In the genomic region with DNA sequence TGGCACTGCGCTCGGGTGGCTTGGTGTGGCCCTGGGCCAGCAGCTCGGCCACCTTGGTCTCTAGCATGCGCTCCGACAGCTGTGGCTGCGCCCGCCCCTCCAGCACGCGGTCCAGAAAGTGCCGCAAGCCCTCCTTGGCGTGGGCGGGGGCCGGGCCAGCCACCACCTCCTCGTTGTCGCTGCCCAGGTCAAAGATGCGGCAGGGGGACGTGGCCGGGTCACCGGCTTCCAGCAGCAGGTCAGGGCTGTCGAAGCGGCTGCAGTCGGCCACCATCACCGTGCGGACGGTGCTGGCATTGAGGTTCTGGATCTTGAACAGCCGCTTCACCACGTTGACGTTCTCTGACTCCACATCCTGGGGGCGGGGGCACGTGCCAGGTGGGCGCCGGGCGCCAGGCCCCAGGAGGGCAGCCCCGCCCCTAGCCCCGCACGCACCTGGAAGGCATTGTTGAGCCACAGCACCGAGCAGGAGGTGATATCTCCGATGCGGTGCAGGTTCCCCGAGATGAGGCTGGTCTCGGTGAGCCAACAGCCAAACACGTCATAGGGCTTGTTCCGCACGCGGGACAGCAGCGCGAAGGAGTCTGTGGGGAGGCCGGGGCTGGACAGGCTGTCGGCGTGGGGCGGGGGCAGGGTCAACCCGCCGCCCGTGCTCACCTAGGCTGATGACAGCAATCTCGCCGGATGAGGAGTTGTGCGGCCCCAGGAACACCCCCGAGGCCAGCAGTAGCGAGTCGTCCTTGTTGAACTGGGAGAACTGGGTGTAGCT, we compare ENCODE assay signal across 11 cellular contexts. TPM values are rescaled to one million over a fixed set of nuclear protein-coding genes. Genes with fewer than 3 reads are reported as not detected.
DNase-seq lines count a peak whose midpoint lies in the region; ATAC-seq and TF ChIP-seq lines count a peak whose summit lies in the region.
"Had no signal": no experiment of that assay in that cellular context is flagged by ENCODE, and none has a peak within 500 bp of the region (broad histone marks: within the 10 kb centered on the region; RNA-seq: fewer than 3 reads in every experiment).

No MANE protein-coding gene starts in this region.

- no TSS peak for BruUV-seq in MCF 10A (replicated peaks; lab: Mats Ljungman, UMichigan)

- H3K4me3 Mint-ChIP-seq in MCF 10A (ENCODE audit: unreplicated experiment): peak overlapping the region; percentile 70
- peak overlapping the region; percentile 58 for H3K4me3 Mint-ChIP-seq in activated T-helper 17 cell treated with anti-CD3 and anti-CD28 coated beads, Interleukin-2, amount 50 U/mL, for 72 hours

- H3K9me3 Mint-ChIP-seq in MCF 10A (ENCODE audit: unreplicated experiment): no peaks in the 10 kb centered on the region
- no peaks in the 10 kb centered on the region for H3K9me3 Mint-ChIP-seq in activated T-helper 17 cell treated with anti-CD3 and anti-CD28 coated beads, Interleukin-2, amount 50 U/mL, for 72 hours

- ATAC-seq in activated T-helper 17 cell treated with anti-CD3 and anti-CD28 coated beads, Interleukin-2, amount 50 U/mL, for 72 hours (replicated peaks): no peak
- ATAC-seq in right lobe of liver: no peak
- no peak for ATAC-seq in upper lobe of right lung

- H3K27me3 ChIP-seq in breast epithelium (no peaks in the 10 kb centered on the region), right lobe of liver (no peaks in the 10 kb centered on the region), upper lobe of right lung (no peaks in the 10 kb centered on the region)
- H3K27me3 ChIP-seq: neutrophil had no signal

- intact Hi-C loops in MCF 10A (cut with micrococcal nuclease): loop anchor here (10.0 kb wide), 1 partner anchor 97 kb away; the partner anchor contains the start of genes AJM1 and PHPT1
- intact Hi-C loops in breast epithelium (cut with DNase I; ENCODE audit: low total_unique reads): loop anchor here (2.0 kb wide), 1 partner anchor 57 kb away; no protein-coding TSS in a partner anchor
- intact Hi-C loops in right lobe of liver (cut with DNase I): loop anchor here in 1 of 2 donors (10.0 kb wide), 2 partner anchors 57 to 93 kb away; partner anchors contain the start of genes FUT7 and TRAF2
- intact Hi-C loops in upper lobe of right lung (cut with DNase I): loop anchor here (10.0 kb wide), 1 partner anchor 93 kb away; the partner anchor contains the start of gene FUT7

- H3K9me3 ChIP-seq in breast epithelium: no peaks in the 10 kb centered on the region
- no peaks in the 10 kb centered on the region for H3K9me3 ChIP-seq in right lobe of liver
- no peaks in the 10 kb centered on the region for H3K9me3 ChIP-seq in upper lobe of right lung
- H3K9me3 ChIP-seq: neutrophil had no signal

- WGBS in right lobe of liver (ENCODE audit: insufficient coverage, low coverage, low lambda C conversion rate, missing lambda C conversion rate): no CpG with 5 or more reads among the region's 60 CpGs

- in situ Hi-C loops in G401 (cut with HindIII; ENCODE audit: low sequenced_read_pairs): loop anchor here (25.0 kb wide), 2 partner anchors 95 to 220 kb away; partner anchors contain the start of genes ABCA2, FUT7, LRRC26 and NPDC1

- H3K4me3 ChIP-seq in breast epithelium: peak overlapping the region in 1 of 3 donors; percentile 91
- no peak overlapping the region for H3K4me3 ChIP-seq in right lobe of liver
- no peak overlapping the region for H3K4me3 ChIP-seq in upper lobe of right lung

- H3K36me3 Mint-ChIP-seq in MCF 10A (ENCODE audit: insufficient read depth, unreplicated experiment): peaks cover 41% of the 10 kb centered on the region
- H3K36me3 Mint-ChIP-seq in activated T-helper 17 cell treated with anti-CD3 and anti-CD28 coated beads, Interleukin-2, amount 50 U/mL, for 72 hours (ENCODE audit: low read depth): peaks cover 38% of the 10 kb centered on the region

- H3K36me3 ChIP-seq in breast epithelium (peaks cover 11% of the 10 kb centered on the region), right lobe of liver (peaks cover 6 to 24% (median 22%) of the 10 kb centered on the region in 4 donors), upper lobe of right lung (peaks cover 38% of the 10 kb centered on the region)

- H3K27ac ChIP-seq in breast epithelium (no peak overlapping the region), right lobe of liver (peak overlapping the region in 2 of 3 donors; percentile 88 to 98), upper lobe of right lung (no peak overlapping the region)
- H3K27ac ChIP-seq: neutrophil had no signal

- DNase-seq in MCF 10A (ENCODE audit: unreplicated experiment): no peak
- no peak for DNase-seq in breast epithelium (ENCODE audit: low spot score in 2 of 2)
- peak in 2 of 3 donors; percentile 55 to 66 for DNase-seq in right lobe of liver
- DNase-seq in upper lobe of right lung: peak; percentile 65
- DNase-seq in G401 (ENCODE audit: low spot score): no peak
- DNase-seq in COR-L47 (lab: John Stamatoyannopoulos, UW): no peak
- DNase-seq in NCI-H1694 treated with DMSO at 0.1 percent for 48 hours (lab: John Stamatoyannopoulos, UW): no peak
- DNase-seq: NCI-H774 had no signal

- no peak overlapping the region for H3K27ac Mint-ChIP-seq in MCF 10A (ENCODE audit: low read depth, unreplicated experiment)
- H3K27ac Mint-ChIP-seq in activated T-helper 17 cell treated with anti-CD3 and anti-CD28 coated beads, Interleukin-2, amount 50 U/mL, for 72 hours: no peak overlapping the region

- no peak for TF ChIP-seq CTCF in MCF 10A (IDR thresholded peaks at IDR 0.05; ENCODE audit: unreplicated experiment)
- no peak for TF ChIP-seq CTCF in breast epithelium (IDR thresholded peaks at IDR 0.05)
- TF ChIP-seq CTCF in right lobe of liver (IDR thresholded peaks at IDR 0.05): no peak
- TF ChIP-seq CTCF in upper lobe of right lung (IDR thresholded peaks at IDR 0.05): no peak

- CTCF ChIA-PET in MCF 10A (lab: Yijun Ruan, JAX): no interaction called here

- H3K4me1 ChIP-seq in breast epithelium: peaks cover 8 to 10% of the 10 kb centered on the region in 2 donors
- peaks cover 0 to 50% (median 22%) of the 10 kb centered on the region in 4 donors for H3K4me1 ChIP-seq in right lobe of liver
- peaks cover 13% of the 10 kb centered on the region for H3K4me1 ChIP-seq in upper lobe of right lung

- H3K27me3 Mint-ChIP-seq in MCF 10A (ENCODE audit: insufficient read depth, unreplicated experiment): no peaks in the 10 kb centered on the region
- H3K27me3 Mint-ChIP-seq in activated T-helper 17 cell treated with anti-CD3 and anti-CD28 coated beads, Interleukin-2, amount 50 U/mL, for 72 hours: no peaks in the 10 kb centered on the region

- POLR2A ChIA-PET in MCF 10A (lab: Yijun Ruan, JAX): interaction anchor here (0.6 kb wide), 1 partner anchor 30 kb away, joined by 3 read pairs; no protein-coding TSS in a partner anchor

- H3K4me1 Mint-ChIP-seq in MCF 10A (ENCODE audit: insufficient read depth, unreplicated experiment): peaks cover 6% of the 10 kb centered on the region
- peaks cover 6% of the 10 kb centered on the region for H3K4me1 Mint-ChIP-seq in activated T-helper 17 cell treated with anti-CD3 and anti-CD28 coated beads, Interleukin-2, amount 50 U/mL, for 72 hours

- TF ChIP-seq POLR2A in breast epithelium (IDR thresholded peaks at IDR 0.05) (no peak), right lobe of liver (IDR thresholded peaks at IDR 0.05) (no peak)

RNA-seq across cellular contexts. Expression of gene FBXW5, which starts 2.2 kb away (rescaled TPM):
- total RNA-seq in MCF 10A (2022): 88.8 and 100 TPM in 2 replicates
- 100 to 1,000 TPM; 103 to 183 (median 126) TPM for total RNA-seq in breast epithelium
- total RNA-seq in activated T-helper 17 cell treated with anti-CD3 and anti-CD28 coated beads, Interleukin-2, amount 50 U/mL, for 72 hours: 10 to 100 TPM; 91.0 to 99.2 TPM
- total RNA-seq in right lobe of liver: 100 to 1,000 TPM in 3 of 6 experiments, 10 to 100 TPM in 3; 84.0 to 290 (median 97.4) TPM
- total RNA-seq in upper lobe of right lung: 91.2 TPM
- 118 and 124 TPM in 2 replicates for total RNA-seq in G401 (2014; rRNA removed; shearing (Covaris generic))

RNA-seq across cellular contexts. Expression of gene C8G, which starts 2.7 kb away (rescaled TPM):
- total RNA-seq in MCF 10A (2022) (1.0 and 1.1 TPM in 2 replicates), breast epithelium (not detected), right lobe of liver (100 to 1,000 TPM; 248 to 755 (median 453) TPM), upper lobe of right lung (1.1 TPM)
- 1 to 10 TPM in 1 of 2 donors, not detected in 1; 3.1 TPM for total RNA-seq in activated T-helper 17 cell treated with anti-CD3 and anti-CD28 coated beads, Interleukin-2, amount 50 U/mL, for 72 hours
- total RNA-seq in G401 (2014; rRNA removed; shearing (Covaris generic)): 0.92 TPM in 1 of 2 replicates, not detected in the other

RNA-seq across cellular contexts. Expression of gene LCN12, which starts 9.8 kb away (rescaled TPM):
- total RNA-seq in MCF 10A (2022) (0.86 and 1.2 TPM in 2 replicates), breast epithelium (1 to 10 TPM in 2 of 3 donors, not detected in 1; 1.8 to 5.6 TPM), right lobe of liver (10 to 100 TPM in 5 of 6 experiments, 1 to 10 TPM in 1; 2.7 to 36.4 (median 20.3) TPM), upper lobe of right lung (2.6 TPM)
- 1 to 10 TPM in 1 of 2 donors, under 1 TPM in 1; 0.54 to 2.4 TPM for total RNA-seq in activated T-helper 17 cell treated with anti-CD3 and anti-CD28 coated beads, Interleukin-2, amount 50 U/mL, for 72 hours
- total RNA-seq in G401 (2014; rRNA removed; shearing (Covaris generic)): not detected in 2 replicates

RNA-seq across cellular contexts. Expression of gene PTGDS, which starts 35.0 kb away (rescaled TPM):
- total RNA-seq in MCF 10A (2022): 1.1 and 1.8 TPM in 2 replicates
- total RNA-seq in breast epithelium: 10 to 100 TPM; 46.7 to 72.6 (median 48.2) TPM
- 1 to 10 TPM in 1 of 2 donors, not detected in 1; 1.3 TPM for total RNA-seq in activated T-helper 17 cell treated with anti-CD3 and anti-CD28 coated beads, Interleukin-2, amount 50 U/mL, for 72 hours
- 10 to 100 TPM in 2 of 6 experiments, 1 to 10 TPM in 4; 4.3 to 21.9 (median 6.0) TPM for total RNA-seq in right lobe of liver
- 477 TPM for total RNA-seq in upper lobe of right lung
- 4.7 TPM in 1 of 2 replicates, not detected in the other for total RNA-seq in G401 (2014; rRNA removed; shearing (Covaris generic))

RNA-seq across cellular contexts. Expression of gene LCNL1, which starts 40.5 kb away (rescaled TPM):
- not detected in 2 replicates for total RNA-seq in MCF 10A (2022)
- under 1 TPM in 2 of 3 donors, not detected in 1; 0.16 to 0.29 TPM for total RNA-seq in breast epithelium
- under 1 TPM in 1 of 2 donors, not detected in 1; 0.11 TPM for total RNA-seq in activated T-helper 17 cell treated with anti-CD3 and anti-CD28 coated beads, Interleukin-2, amount 50 U/mL, for 72 hours
- not detected for total RNA-seq in right lobe of liver
- 5.1 TPM for total RNA-seq in upper lobe of right lung
- total RNA-seq in G401 (2014; rRNA removed; shearing (Covaris generic)): not detected in 2 replicates
- total RNA-seq: T-helper 1 cell treated with Interleukin-12 subunit alpha and Interleukin-12 subunit beta and Interleukin-4 antibody, amounts not matched to agents 30 ng/mL and 1 ng/mL, for 36 hours had no signal

Comparison
In these comparisons a context has a peak if more than half of its experiments do, and no peak if none do; other contexts are left out.
1. DNase-seq: peak in right lobe of liver (2 of 3) and upper lobe of right lung (single experiment); none in MCF 10A (single experiment), breast epithelium (0 of 2), G401 (single experiment), COR-L47 (single experiment) and NCI-H1694 treated with DMSO at 0.1 percent for 48 hours (single experiment).
2. H3K27ac ChIP-seq: peak in right lobe of liver (2 of 3); none in breast epithelium (0 of 2) and upper lobe of right lung (single experiment).
3. RNA of gene C8G, which starts 2.7 kb away (total RNA-seq): 248 to 755 TPM in right lobe of liver; 3.1 TPM in activated T-helper 17 cell treated with anti-CD3 and anti-CD28 coated beads, Interleukin-2, amount 50 U/mL, for 72 hours, 1.1 TPM in upper lobe of right lung (single experiment), 1.0 to 1.1 TPM in MCF 10A, not detected in breast epithelium and 0.92 TPM in G401; every median in the first group is over 10 times any median in the second.